14 cellular contexts compared by ENCODE assay signal in the genomic region with DNA sequence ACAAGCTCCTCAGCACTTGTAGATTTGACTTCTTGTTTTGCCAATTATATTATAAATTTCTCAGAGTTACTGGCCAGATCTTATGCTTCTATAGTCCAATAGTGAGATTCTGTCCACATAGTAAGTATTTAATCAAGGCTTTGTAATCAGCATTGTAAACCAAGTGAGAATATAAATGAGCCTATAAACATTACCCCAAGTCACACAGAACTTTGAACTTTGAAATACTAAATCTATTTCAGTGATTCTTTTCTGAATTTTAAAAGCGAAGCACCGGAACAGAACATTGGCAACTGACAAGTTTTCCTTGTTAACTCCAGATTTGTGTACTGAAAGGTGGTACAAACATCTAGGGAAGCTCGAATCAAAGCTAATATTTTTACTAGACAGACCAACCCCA. TPM values are rescaled to one million over a fixed set of nuclear protein-coding genes. Genes with fewer than 3 reads are reported as not detected.
DNase-seq lines count a peak whose midpoint lies in the region; ATAC-seq and TF ChIP-seq lines count a peak whose summit lies in the region.
"Had no signal": no experiment of that assay in that cellular context is flagged by ENCODE, and none has a peak within 500 bp of the region (broad histone marks: within the 10 kb centered on the region; RNA-seq: fewer than 3 reads in every experiment).

No MANE protein-coding gene starts in this region.

- H3K27me3 Mint-ChIP-seq in natural killer cell (ENCODE audit: low read depth in 2 of 2) (no peaks in the 10 kb centered on the region), nephron (ENCODE audit: low read depth) (no peaks in the 10 kb centered on the region)
- H3K27me3 Mint-ChIP-seq in natural killer cell treated with Interleukin-12 subunit alpha and Interleukin-12 subunit beta and Interleukin-15 and Interleukin-18, amount 100 ng/mL, for 72 hours, result no peaks in the 10 kb centered on the region

- peak overlapping the region; percentile 10 for H3K4me3 Mint-ChIP-seq in natural killer cell
- no peak overlapping the region for H3K4me3 Mint-ChIP-seq in natural killer cell treated with Interleukin-12 subunit alpha and Interleukin-12 subunit beta and Interleukin-15 and Interleukin-18, amount 100 ng/mL, for 72 hours
- no peak overlapping the region for H3K4me3 Mint-ChIP-seq in nephron
- H3K4me3 Mint-ChIP-seq: CD14-positive monocyte; CD4-positive, alpha-beta memory T cell; H9 had no signal

- peaks cover 16 to 18% of the 10 kb centered on the region in 2 donors for H3K4me1 Mint-ChIP-seq in natural killer cell
- H3K4me1 Mint-ChIP-seq in natural killer cell treated with Interleukin-12 subunit alpha and Interleukin-12 subunit beta and Interleukin-15 and Interleukin-18, amount 100 ng/mL, for 72 hours (ENCODE audit: low read depth in 2 of 2), result peaks cover 10 to 13% of the 10 kb centered on the region in 2 donors
- H3K4me1 Mint-ChIP-seq in nephron, result no peaks in the 10 kb centered on the region

- no peaks in the 10 kb centered on the region for H3K36me3 Mint-ChIP-seq in natural killer cell
- H3K36me3 Mint-ChIP-seq in natural killer cell treated with Interleukin-12 subunit alpha and Interleukin-12 subunit beta and Interleukin-15 and Interleukin-18, amount 100 ng/mL, for 72 hours, result no peaks in the 10 kb centered on the region
- no peaks in the 10 kb centered on the region for H3K36me3 Mint-ChIP-seq in nephron (ENCODE audit: low read depth)
- H3K36me3 Mint-ChIP-seq: CD14-positive monocyte; CD4-positive, alpha-beta memory T cell had no signal

- no peak for DNase-seq in natural killer cell
- no peak for DNase-seq in natural killer cell treated with Interleukin-12 subunit alpha and Interleukin-12 subunit beta and Interleukin-15 and Interleukin-18, amount 100 ng/mL, for 72 hours (ENCODE audit: low spot score)
- no peak for DNase-seq in left lobe of liver (ENCODE audit: low spot score)
- DNase-seq in hippocampal formation (lab: John Stamatoyannopoulos, UW), result no peak
- DNase-seq in NCI-H2107 treated with DMSO at 0.1 percent for 48 hours (lab: John Stamatoyannopoulos, UW; ENCODE audit: unreplicated experiment), result no peak
- DNase-seq: 8988T; CD4-positive, alpha-beta memory T cell; DMS153; DMS79; GDM1; H9 had no signal

- ATAC-seq in natural killer cell, result no peak
- no peak for ATAC-seq in natural killer cell treated with Interleukin-12 subunit alpha and Interleukin-12 subunit beta and Interleukin-15 and Interleukin-18, amount 100 ng/mL, for 72 hours
- ATAC-seq in left lobe of liver, result peak; percentile 58
- ATAC-seq in HG02678 (IDR thresholded peaks at IDR 0.05; ENCODE audit: unreplicated experiment), result no peak

- no peaks in the 10 kb centered on the region for H3K9me3 Mint-ChIP-seq in natural killer cell
- no peaks in the 10 kb centered on the region for H3K9me3 Mint-ChIP-seq in natural killer cell treated with Interleukin-12 subunit alpha and Interleukin-12 subunit beta and Interleukin-15 and Interleukin-18, amount 100 ng/mL, for 72 hours
- H3K9me3 Mint-ChIP-seq in nephron, result peaks cover 3% of the 10 kb centered on the region
- H3K9me3 Mint-ChIP-seq: CD4-positive, alpha-beta memory T cell; H9 had no signal

- intact Hi-C loops in natural killer cell (cut with micrococcal nuclease), result no loop called here

- H3K27ac Mint-ChIP-seq in natural killer cell (no peak overlapping the region), nephron (peak overlapping the region; percentile 54 to 96 (median 78))
- no peak overlapping the region for H3K27ac Mint-ChIP-seq in natural killer cell treated with Interleukin-12 subunit alpha and Interleukin-12 subunit beta and Interleukin-15 and Interleukin-18, amount 100 ng/mL, for 72 hours
- H3K27ac Mint-ChIP-seq: CD14-positive monocyte, H9 had no signal

- TF ChIP-seq CTCF in natural killer cell (IDR thresholded peaks at IDR 0.05) (no peak), nephron (IDR thresholded peaks at IDR 0.05; ENCODE audit: unreplicated experiment in 3 of 3) (no peak)

RNA-seq across cellular contexts. Expression of gene PPM1K, which starts 37.2 kb away (rescaled TPM):
- total RNA-seq in natural killer cell, result 10 to 100 TPM; 68.0 to 76.8 (median 74.3) TPM
- 10 to 100 TPM; 67.1 to 83.9 TPM for total RNA-seq in natural killer cell treated with Interleukin-12 subunit alpha and Interleukin-12 subunit beta and Interleukin-15 and Interleukin-18, amount 100 ng/mL, for 72 hours
- 14.2 TPM for total RNA-seq in left lobe of liver

Comparison
In these comparisons a context has a peak if more than half of its experiments do, and no peak if none do; other contexts are left out.
1. H3K27ac Mint-ChIP-seq: peak in nephron (3 of 3); none in natural killer cell (0 of 2) and natural killer cell treated with Interleukin-12 subunit alpha and Interleukin-12 subunit beta and Interleukin-15 and Interleukin-18, amount 100 ng/mL, for 72 hours (0 of 2).